In genomic region chr17:75667825-75668224, GRCh38 we compare ENCODE assay signal across 1 cellular context.
TF ChIP-seq lines count a peak whose summit lies in the region.

No MANE protein-coding gene starts in this region.

TF ChIP-seq in K562, 482 proteins besides CTCF, POLR2A, EP300 and RAD21:
- TF ChIP-seq EGR1 (conservative IDR thresholded peaks at IDR 0.05) (no peak), CEBPG (CRISPR knock-in tag; IDR thresholded peaks at IDR 0.05) (no peak), CEBPG (tag; conservative IDR thresholded peaks at IDR 0.05 in 1 of 2, IDR thresholded peaks at IDR 0.05 in 1 of 2) (no peak), ZBTB17 (CRISPR knock-in tag; IDR thresholded peaks at IDR 0.05) (no peak), HEY1 (CRISPR knock-in tag; IDR thresholded peaks at IDR 0.05; ENCODE audit: borderline replicate concordance) (no peak), ZNF436 (CRISPR knock-in tag; IDR thresholded peaks at IDR 0.05) (no peak), RAD51 (IDR thresholded peaks at IDR 0.05; ENCODE audit: borderline replicate concordance, low read depth) (no peak), ZNF717 (CRISPR knock-in tag; IDR thresholded peaks at IDR 0.05) (no peak), MBD1 (CRISPR knock-in tag; IDR thresholded peaks at IDR 0.05) (no peak), THAP7 (CRISPR knock-in tag; IDR thresholded peaks at IDR 0.05) (no peak), C11orf30 (IDR thresholded peaks at IDR 0.05; ENCODE audit: low read depth) (no peak), TFAM (CRISPR knock-in tag; conservative IDR thresholded peaks at IDR 0.05) (no peak), MCM2 (IDR thresholded peaks at IDR 0.05; ENCODE audit: low read depth) (no peak), NFE2L1 (tag; IDR thresholded peaks at IDR 0.05; ENCODE audit: borderline replicate concordance, low read depth) (no peak), MIER1 (IDR thresholded peaks at IDR 0.05; ENCODE audit: low read depth) (no peak), PHB2 (IDR thresholded peaks at IDR 0.05; ENCODE audit: low read depth) (no peak), PTTG1 (tag; IDR thresholded peaks at IDR 0.05; ENCODE audit: low read depth) (no peak), ZNF644 (tag; IDR thresholded peaks at IDR 0.05; ENCODE audit: low read depth) (no peak)
TF ChIP-seq in K562: peak in this region for 0.
